Comparison of ENCODE assay signal across 10 cellular contexts in the genomic region with DNA sequence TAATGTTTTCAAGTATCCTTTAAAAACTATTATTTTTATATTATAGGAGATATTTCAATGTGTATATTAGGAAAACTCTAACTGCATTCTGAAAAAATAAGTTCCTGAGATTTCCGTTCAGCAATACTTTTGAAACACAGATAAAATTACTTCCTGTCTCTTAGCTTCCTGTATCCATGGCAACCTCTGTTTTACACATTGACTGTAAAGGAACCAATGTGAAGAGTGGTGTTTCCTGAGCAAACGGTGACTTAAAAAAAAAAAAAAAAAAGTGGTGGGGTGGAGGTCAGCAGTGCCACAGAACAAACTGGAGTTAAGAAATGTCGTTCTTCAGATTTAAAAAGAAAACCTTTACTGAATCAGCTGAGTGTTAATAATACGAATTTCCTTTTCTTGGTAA. TPM values are rescaled to one million over a fixed set of nuclear protein-coding genes. Genes with fewer than 3 reads are reported as not detected.
A peak's percentile ranks its signal among the peaks of the same experiment; 100 is the strongest.
DNase-seq lines count a peak whose midpoint lies in the region; ATAC-seq and TF ChIP-seq lines count a peak whose summit lies in the region.
"Had no signal": no experiment of that assay in that cellular context is flagged by ENCODE, and none has a peak within 500 bp of the region (broad histone marks: within the 10 kb centered on the region; RNA-seq: fewer than 3 reads in every experiment).

A gene with protein sequence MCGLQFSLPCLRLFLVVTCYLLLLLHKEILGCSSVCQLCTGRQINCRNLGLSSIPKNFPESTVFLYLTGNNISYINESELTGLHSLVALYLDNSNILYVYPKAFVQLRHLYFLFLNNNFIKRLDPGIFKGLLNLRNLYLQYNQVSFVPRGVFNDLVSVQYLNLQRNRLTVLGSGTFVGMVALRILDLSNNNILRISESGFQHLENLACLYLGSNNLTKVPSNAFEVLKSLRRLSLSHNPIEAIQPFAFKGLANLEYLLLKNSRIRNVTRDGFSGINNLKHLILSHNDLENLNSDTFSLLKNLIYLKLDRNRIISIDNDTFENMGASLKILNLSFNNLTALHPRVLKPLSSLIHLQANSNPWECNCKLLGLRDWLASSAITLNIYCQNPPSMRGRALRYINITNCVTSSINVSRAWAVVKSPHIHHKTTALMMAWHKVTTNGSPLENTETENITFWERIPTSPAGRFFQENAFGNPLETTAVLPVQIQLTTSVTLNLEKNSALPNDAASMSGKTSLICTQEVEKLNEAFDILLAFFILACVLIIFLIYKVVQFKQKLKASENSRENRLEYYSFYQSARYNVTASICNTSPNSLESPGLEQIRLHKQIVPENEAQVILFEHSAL (plus strand): TSS at position 280 of the 400 bp plus-strand sequence. CDS start 620 bp downstream, outside the sequence.

- no peak for TF ChIP-seq POLR2A in heart left ventricle (IDR thresholded peaks at IDR 0.05)

- peak within 1 kb of the TSS in 4 of 5 donors; percentile 28 to 74 (median 40) for H3K9ac ChIP-seq in subcutaneous abdominal adipose tissue (ENCODE audit: low read length in 5 of 5)

- peaks cover 0 to 26% (median under 1%) of the 10 kb centered on the region in 12 donors for H3K4me1 ChIP-seq in heart left ventricle
- peaks cover 0 to 20% (median 0%) of the 10 kb centered on the region in 5 donors for H3K4me1 ChIP-seq in subcutaneous abdominal adipose tissue (ENCODE audit: control insufficient read depth in 5 of 5, insufficient read depth in 5 of 5, low read length in 5 of 5)

- no peaks in the 10 kb centered on the region for H3K27me3 ChIP-seq in heart left ventricle
- no peaks in the 10 kb centered on the region for H3K27me3 ChIP-seq in subcutaneous abdominal adipose tissue (ENCODE audit: control insufficient read depth in 5 of 5, insufficient read depth in 4 of 5, low read length in 5 of 5)
- H3K27me3 ChIP-seq: cardiac muscle cell, upper lobe of left lung had no signal

- H3K27ac ChIP-seq in heart left ventricle (peak within 1 kb of the TSS in 7 of 12 donors; percentile 30 to 66 (median 41)), subcutaneous abdominal adipose tissue (ENCODE audit: low read depth, low read length) (peak within 1 kb of the TSS; percentile 60)
- H3K27ac ChIP-seq: cardiac muscle cell, upper lobe of left lung had no signal

- ATAC-seq in heart left ventricle (peak in 3 of 4 donors; percentile 56 to 95 (median 70)), Right ventricle myocardium superior (ENCODE audit: poor library complexity) (no peak), HG02885 (IDR thresholded peaks at IDR 0.05; ENCODE audit: poor library complexity, unreplicated experiment) (peak; percentile 87)

- DNase-seq in heart left ventricle (peak in 1 of 5 donors; percentile 11), Right ventricle myocardium superior (no peak), RPMI7951 (ENCODE audit: low read depth) (peak; percentile 8), foreskin melanocyte (peak; percentile 33), NCI-H2081 treated with DMSO at 0.1 percent for 48 hours (lab: John Stamatoyannopoulos, UW) (no peak), NCI-H2029 (lab: John Stamatoyannopoulos, UW) (no peak)
- DNase-seq: upper lobe of left lung had no signal

- intact Hi-C loops in heart left ventricle (cut with DNase I): no loop called here
- intact Hi-C loops in Right ventricle myocardium superior (cut with DNase I): no loop called here

- WGBS in heart left ventricle, 4 donors: 38 to 41% (median 40%) methylated on average over 4 of the region's 4 CpGs

- H3K4me3 ChIP-seq in heart left ventricle (peak within 1 kb of the TSS; percentile 3 to 51 (median 34)), subcutaneous abdominal adipose tissue (ENCODE audit: low read depth in 1 of 5, low read length in 5 of 5) (peak within 1 kb of the TSS in 4 of 5 donors; percentile 32 to 60 (median 44))
- H3K4me3 ChIP-seq: cardiac muscle cell, upper lobe of left lung had no signal

- H3K36me3 ChIP-seq in heart left ventricle: peaks cover 0 to 4% (median 0%) of the 10 kb centered on the region in 9 donors
- H3K36me3 ChIP-seq in subcutaneous abdominal adipose tissue (ENCODE audit: control insufficient read depth in 5 of 5, insufficient read depth in 5 of 5, low read length in 5 of 5): peaks cover 0 to 12% (median 3%) of the 10 kb centered on the region in 5 donors
- H3K36me3 ChIP-seq: cardiac muscle cell had no signal

- no peak for TF ChIP-seq CTCF in heart left ventricle (IDR thresholded peaks at IDR 0.05)

- H3K9me3 ChIP-seq in heart left ventricle: no peaks in the 10 kb centered on the region
- H3K9me3 ChIP-seq in subcutaneous abdominal adipose tissue (ENCODE audit: control insufficient read depth in 5 of 5, low read length in 5 of 5): no peaks in the 10 kb centered on the region
- H3K9me3 ChIP-seq: upper lobe of left lung had no signal

RNA-seq across cellular contexts. Expression of the gene that starts here (rescaled TPM):
- total RNA-seq in heart left ventricle (1 to 10 TPM in 5 of 9 donors, under 1 TPM in 4; 0.37 to 2.3 (median 1.1) TPM), Right ventricle myocardium superior (1.2 TPM)
- polyA plus RNA-seq in heart left ventricle: 1 to 10 TPM; 1.7 to 1.8 TPM
- 0.12 and 0.59 TPM in 2 replicates for total RNA-seq in RPMI7951 (2014; rRNA removed; shearing (Covaris generic))

Comparison
In these comparisons a context has a peak if more than half of its experiments do, and no peak if none do; other contexts are left out.
1. Peak in DNase-seq in RPMI7951; RNA of the gene not detected or under 1 TPM.